In the genomic region with DNA sequence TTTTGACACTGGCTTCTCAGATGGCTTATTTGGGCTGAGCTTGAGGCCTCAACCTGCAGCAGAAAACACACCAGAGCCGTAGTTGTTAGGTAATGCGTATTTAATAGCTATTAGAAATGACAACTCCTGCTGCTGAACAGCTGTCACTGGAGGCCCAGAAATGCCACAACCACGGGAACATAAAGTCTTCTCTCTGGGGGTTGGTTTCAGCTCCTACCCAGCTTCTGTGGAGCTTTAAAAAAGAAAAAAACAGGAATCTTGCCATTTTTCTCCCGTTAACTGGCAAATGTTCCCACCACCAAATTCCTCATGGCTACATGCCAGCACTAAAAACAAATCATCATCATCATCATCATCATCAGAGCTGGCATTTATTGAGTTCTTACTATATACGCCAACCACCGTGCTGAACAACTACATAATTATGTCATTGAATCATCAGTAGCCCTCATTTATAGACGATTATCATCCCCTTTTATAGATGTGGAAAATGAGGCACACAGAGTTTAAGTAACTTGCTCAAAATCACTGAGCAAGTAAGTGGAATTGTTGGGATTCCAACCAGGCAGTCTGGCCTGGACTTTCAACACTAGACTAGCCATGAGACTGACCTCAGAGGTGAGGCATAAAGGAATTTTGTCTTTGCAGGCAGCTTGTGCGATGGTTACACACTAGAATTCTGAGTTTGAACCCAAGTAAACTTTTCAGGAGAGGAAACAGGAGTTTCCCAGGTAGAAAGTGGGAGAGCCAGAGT, we compare ENCODE assay signal across 15 cellular contexts.
DNase-seq lines count a peak whose midpoint lies in the region; ATAC-seq and TF ChIP-seq lines count a peak whose summit lies in the region.
"Had no signal": no experiment of that assay in that cellular context is flagged by ENCODE, and none has a peak within 500 bp of the region (broad histone marks: within the 10 kb centered on the region; RNA-seq: fewer than 3 reads in every experiment).

No MANE protein-coding gene starts in this region.

- H3K36me3 Mint-ChIP-seq in HFFc6 (ENCODE audit: low read depth): no peaks in the 10 kb centered on the region
- H3K36me3 Mint-ChIP-seq: mesothelial cell of epicardium; stimulated activated naive B cell treated with anti-CD40 and anti-IgM and Interleukin-4, amounts not matched to agents 10 μg/mL and 1 μg/mL and 100 μg/mL, for 72 hours had no signal

- WGBS in body of pancreas, 2 donors: 65 to 67% methylated on average over 8 of the region's 8 CpGs

- peaks cover 21% of the 10 kb centered on the region for H3K27me3 Mint-ChIP-seq in HFFc6 (ENCODE audit: insufficient read depth)

- DNase-seq in AG09309 (ENCODE audit: low read depth): peak; percentile 80
- DNase-seq in HFFc6: peak; percentile 78
- peak in 1 of 2 experiments; percentile 59 for DNase-seq in SJSA1 (ENCODE audit: low read depth in 1 of 2, low spot score in 2 of 2)
- DNase-seq in kidney epithelial cell (ENCODE audit: low read depth): peak; percentile 78
- no peak for DNase-seq in DMS79 (lab: John Stamatoyannopoulos, UW)
- DNase-seq in body of pancreas: no peak
- DNase-seq: MV-4-11; NCI-H526 treated with DMSO at 0.1 percent for 48 hours; stimulated activated CD4-positive, alpha-beta T cell treated with anti-CD3 and anti-CD28 coated beads, Interleukin-4, amount 100 ng/mL, for 1 hour; stimulated activated naive B cell treated with anti-CD40 and anti-IgM and Interleukin-4, amounts not matched to agents 10 μg/mL and 1 μg/mL and 100 μg/mL, for 72 hours had no signal

- H3K27me3 ChIP-seq in SJSA1 (replicated peaks) (no peaks in the 10 kb centered on the region), kidney epithelial cell (ENCODE audit: control insufficient read depth, insufficient read depth, low read length) (no peaks in the 10 kb centered on the region), body of pancreas (no peaks in the 10 kb centered on the region)
- H3K27me3 ChIP-seq: cardiac muscle cell had no signal

- H3K36me3 ChIP-seq in SJSA1: no peaks in the 10 kb centered on the region
- no peaks in the 10 kb centered on the region for H3K36me3 ChIP-seq in kidney epithelial cell (ENCODE audit: control insufficient read depth, insufficient read depth, low read length)
- no peaks in the 10 kb centered on the region for H3K36me3 ChIP-seq in body of pancreas (replicated peaks in 1 of 2; ENCODE audit: insufficient read depth in 1 of 2, low read depth in 2 of 2)
- H3K36me3 ChIP-seq: cardiac muscle cell had no signal

- TF ChIP-seq CTCF in AG09309 (IDR thresholded peaks at IDR 0.05; ENCODE audit: control insufficient read depth, insufficient read depth, low read depth, low read length, missing control alignments) (no peak), HFFc6 (IDR thresholded peaks at IDR 0.05) (no peak), kidney epithelial cell (IDR thresholded peaks at IDR 0.05; ENCODE audit: insufficient read depth, low read length, poor library complexity, severe bottlenecking) (no peak), body of pancreas (IDR thresholded peaks at IDR 0.05) (no peak)

- peak overlapping the region; percentile 16; the same call in 1 of the 2 replicates for H3K4me3 Mint-ChIP-seq in HFFc6
- H3K4me3 Mint-ChIP-seq: mesothelial cell of epicardium; stimulated activated naive B cell treated with anti-CD40 and anti-IgM and Interleukin-4, amounts not matched to agents 10 μg/mL and 1 μg/mL and 100 μg/mL, for 72 hours had no signal

- H3K27ac ChIP-seq in SJSA1 (peak overlapping the region; percentile 3; the same call in 1 of the 2 replicates), body of pancreas (no peak overlapping the region)
- H3K27ac ChIP-seq: cardiac muscle cell, epithelial cell of prostate had no signal

- H3K4me3 ChIP-seq in AG09309 (ENCODE audit: control insufficient read depth, low read depth, low read length): no peak overlapping the region
- no peak overlapping the region for H3K4me3 ChIP-seq in SJSA1
- no peak overlapping the region for H3K4me3 ChIP-seq in kidney epithelial cell (ENCODE audit: low read depth, low read length)
- no peak overlapping the region for H3K4me3 ChIP-seq in body of pancreas
- H3K4me3 ChIP-seq: cardiac muscle cell had no signal

- ATAC-seq in GM21526 (IDR thresholded peaks at IDR 0.05; ENCODE audit: low FRiP score, unreplicated experiment) (no peak), HG02884 (IDR thresholded peaks at IDR 0.05; ENCODE audit: unreplicated experiment) (no peak), body of pancreas (no peak)
- ATAC-seq: stimulated activated naive B cell treated with anti-CD40 and anti-IgM and Interleukin-4, amounts not matched to agents 10 μg/mL and 1 μg/mL and 100 μg/mL, for 72 hours had no signal

- H3K4me1 ChIP-seq in SJSA1 (replicated peaks) (peaks cover 24% of the 10 kb centered on the region), body of pancreas (no peaks in the 10 kb centered on the region)

- intact Hi-C loops in body of pancreas (cut with DNase I): no loop called here

- H3K27ac Mint-ChIP-seq in HFFc6: peak overlapping the region; percentile 67
- H3K27ac Mint-ChIP-seq: mesothelial cell of epicardium; stimulated activated naive B cell treated with anti-CD40 and anti-IgM and Interleukin-4, amounts not matched to agents 10 μg/mL and 1 μg/mL and 100 μg/mL, for 72 hours had no signal

- no peak for TF ChIP-seq POLR2A in body of pancreas (IDR thresholded peaks at IDR 0.05)

- peaks cover 63% of the 10 kb centered on the region for H3K4me1 Mint-ChIP-seq in HFFc6 (ENCODE audit: low read depth)
- H3K4me1 Mint-ChIP-seq: stimulated activated naive B cell treated with anti-CD40 and anti-IgM and Interleukin-4, amounts not matched to agents 10 μg/mL and 1 μg/mL and 100 μg/mL, for 72 hours had no signal

- H3K9me3 Mint-ChIP-seq in HFFc6: no peaks in the 10 kb centered on the region
- H3K9me3 Mint-ChIP-seq: mesothelial cell of epicardium; stimulated activated naive B cell treated with anti-CD40 and anti-IgM and Interleukin-4, amounts not matched to agents 10 μg/mL and 1 μg/mL and 100 μg/mL, for 72 hours had no signal

- H3K9me3 ChIP-seq in SJSA1 (replicated peaks) (no peaks in the 10 kb centered on the region), body of pancreas (no peaks in the 10 kb centered on the region)

Comparison
In these comparisons a context has a peak if more than half of its experiments do, and no peak if none do; other contexts are left out.
1. DNase-seq: peak in AG09309 (single experiment), HFFc6 (single experiment) and kidney epithelial cell (single experiment); none in DMS79 (single experiment) and body of pancreas (0 of 4).